In the genomic region with DNA sequence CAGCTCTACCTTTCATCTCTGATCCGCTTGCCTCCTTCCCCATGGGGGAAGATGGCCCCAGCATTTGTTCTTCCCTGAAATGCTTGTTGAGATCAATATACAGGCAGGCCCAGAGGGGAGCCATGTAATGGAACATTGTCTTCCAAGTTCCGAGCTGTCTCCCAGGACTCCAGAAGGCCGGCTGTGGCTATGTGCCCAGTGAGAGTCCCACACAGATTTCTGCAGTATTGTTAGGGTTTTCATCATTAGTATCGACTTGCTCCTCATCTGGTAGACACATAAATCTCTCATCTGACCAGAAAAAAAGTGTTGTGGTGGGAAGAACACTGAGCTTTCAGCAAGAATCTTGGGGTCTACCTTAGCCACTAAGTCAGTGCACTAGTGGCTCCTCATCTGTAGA, we compare ENCODE assay signal across 16 cellular contexts.
"Had no signal": no experiment of that assay in that cellular context is flagged by ENCODE, and none has a peak within 500 bp of the region (broad histone marks: within the 10 kb centered on the region; RNA-seq: fewer than 3 reads in every experiment).

No MANE protein-coding gene starts in this region.

- DNase-seq: activated CD4-positive, alpha-beta T cell treated with anti-CD3 and anti-CD28 coated beads, Interleukin-2, amount 10 ng/mL, durations not matched to agents 7 days and 5 days; activated CD4-positive, CD25-positive, alpha-beta regulatory T cell; activated effector memory CD4-positive, alpha-beta T cell treated with Interleukin-2 at 50 U/mL for 16 hours; activated T-cell treated with anti-CD3 and anti-CD28 coated beads, Interleukin-2, amount 50 U/mL, for 24 hours; amniotic stem cell; spleen; stimulated activated CD4-positive, alpha-beta T cell treated with anti-CD3 and anti-CD28 coated beads, Interleukin-1b, Interleukin-23, amount 100 ng/mL, for 48 hours; stimulated activated naive B cell treated with anti-CD40 and anti-IgM and Interleukin-4, amounts not matched to agents 10 μg/mL and 1 μg/mL and 100 μg/mL, for 72 hours had no signal

- H3K27me3 ChIP-seq: right lobe of liver had no signal

- H3K27ac ChIP-seq: esophagus muscularis mucosa, neutrophil, right lobe of liver, spleen, thoracic aorta had no signal

- H3K4me3 Mint-ChIP-seq: activated CD4-positive, alpha-beta T cell treated with anti-CD3 and anti-CD28 coated beads, Interleukin-2, amount 10 ng/mL, durations not matched to agents 7 days and 5 days; activated T-cell treated with anti-CD3 and anti-CD28 coated beads, Interleukin-2, amount 50 U/mL, for 24 hours; stimulated activated naive B cell treated with anti-CD40 and anti-IgM and Interleukin-4, amounts not matched to agents 10 μg/mL and 1 μg/mL and 100 μg/mL, for 72 hours; T-helper 1 cell treated with Interleukin-12 subunit alpha and Interleukin-12 subunit beta and Interleukin-4 antibody, amounts not matched to agents 30 μg/mL and 1 μg/mL, for 36 hours had no signal

- H3K36me3 Mint-ChIP-seq: activated naive CD4-positive, alpha-beta T cell treated with anti-CD3 and anti-CD28 coated beads, Interleukin-2, amount 50 U/mL, for 72 hours; stimulated activated naive B cell treated with anti-CD40 and anti-IgM and Interleukin-4, amounts not matched to agents 10 μg/mL and 1 μg/mL and 100 μg/mL, for 72 hours had no signal

- H3K9me3 ChIP-seq: esophagus muscularis mucosa, heart left ventricle, neutrophil, right lobe of liver, thoracic aorta had no signal

- H3K27ac Mint-ChIP-seq: activated CD4-positive, alpha-beta T cell treated with anti-CD3 and anti-CD28 coated beads, Interleukin-2, amount 10 ng/mL, durations not matched to agents 7 days and 5 days; activated naive CD4-positive, alpha-beta T cell treated with anti-CD3 and anti-CD28 coated beads, Interleukin-2, amount 50 U/mL, for 72 hours; activated T-cell treated with anti-CD3 and anti-CD28 coated beads, Interleukin-2, amount 50 U/mL, for 24 hours; progenitor cell of endocrine pancreas; stimulated activated naive B cell treated with anti-CD40 and anti-IgM and Interleukin-4, amounts not matched to agents 10 μg/mL and 1 μg/mL and 100 μg/mL, for 72 hours; T-helper 1 cell treated with Interleukin-12 subunit alpha and Interleukin-12 subunit beta and Interleukin-4 antibody, amounts not matched to agents 30 μg/mL and 1 μg/mL, for 36 hours had no signal

- H3K27me3 Mint-ChIP-seq: activated CD4-positive, alpha-beta T cell treated with anti-CD3 and anti-CD28 coated beads, Interleukin-2, amount 10 ng/mL, durations not matched to agents 7 days and 5 days had no signal

- H3K4me3 ChIP-seq: esophagus muscularis mucosa, heart left ventricle, right lobe of liver, spleen, thoracic aorta had no signal

- H3K9me3 Mint-ChIP-seq: activated CD4-positive, alpha-beta T cell treated with anti-CD3 and anti-CD28 coated beads, Interleukin-2, amount 10 ng/mL, durations not matched to agents 7 days and 5 days; activated T-cell treated with anti-CD3 and anti-CD28 coated beads, Interleukin-2, amount 50 U/mL, for 24 hours; T-helper 1 cell treated with Interleukin-12 subunit alpha and Interleukin-12 subunit beta and Interleukin-4 antibody, amounts not matched to agents 30 μg/mL and 1 μg/mL, for 36 hours had no signal

- ATAC-seq: activated naive CD4-positive, alpha-beta T cell treated with anti-CD3 and anti-CD28 coated beads, Interleukin-2, amount 50 U/mL, for 72 hours; right lobe of liver had no signal

- H3K4me1 Mint-ChIP-seq: activated CD4-positive, alpha-beta T cell treated with anti-CD3 and anti-CD28 coated beads, Interleukin-2, amount 10 ng/mL, durations not matched to agents 7 days and 5 days; stimulated activated naive B cell treated with anti-CD40 and anti-IgM and Interleukin-4, amounts not matched to agents 10 μg/mL and 1 μg/mL and 100 μg/mL, for 72 hours had no signal

- H3K4me1 ChIP-seq: esophagus muscularis mucosa, right lobe of liver, spleen had no signal

- H3K36me3 ChIP-seq: esophagus muscularis mucosa, heart left ventricle, neutrophil, right lobe of liver, spleen, thoracic aorta had no signal
